12 cellular contexts compared by ENCODE assay signal in the genomic region with DNA sequence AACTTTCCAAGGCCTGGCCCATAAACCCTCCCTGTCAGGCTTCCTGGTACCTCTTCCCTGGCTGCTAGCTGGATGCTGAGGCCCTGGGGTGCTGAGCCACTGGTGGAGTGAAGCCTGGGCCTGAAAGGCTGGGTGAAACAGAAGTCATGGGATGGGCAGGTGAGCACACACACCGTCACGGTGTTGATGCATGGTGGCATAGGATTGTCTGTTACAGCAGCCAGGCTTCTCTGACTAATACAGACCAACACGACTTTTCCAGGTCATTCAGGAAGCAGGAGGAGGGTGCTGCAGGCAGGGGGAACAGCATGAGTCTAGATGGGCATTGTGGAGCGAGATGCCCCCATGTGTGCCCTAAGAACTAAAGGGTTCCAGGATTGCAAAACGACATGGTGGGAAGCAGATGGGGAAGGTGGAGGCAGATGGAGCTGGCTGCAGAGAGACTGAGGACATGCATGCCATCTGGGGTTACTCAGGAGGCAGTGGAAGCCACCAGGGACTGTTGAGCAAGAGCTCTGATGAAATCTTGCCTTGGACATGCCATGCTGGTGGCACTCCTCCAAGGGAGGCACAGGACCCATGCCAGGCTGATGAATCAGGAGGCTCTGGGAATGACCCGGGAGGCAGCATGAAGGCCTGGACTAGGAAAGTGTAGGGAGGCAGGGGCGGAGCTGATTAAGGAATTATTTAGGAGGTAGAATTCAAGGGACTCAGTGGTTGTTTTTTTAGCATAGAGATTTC.
DNase-seq lines count a peak whose midpoint lies in the region; ATAC-seq and TF ChIP-seq lines count a peak whose summit lies in the region.
"Had no signal": no experiment of that assay in that cellular context is flagged by ENCODE, and none has a peak within 500 bp of the region (broad histone marks: within the 10 kb centered on the region; RNA-seq: fewer than 3 reads in every experiment).

No MANE protein-coding gene starts in this region.

- H3K4me3 Mint-ChIP-seq in HFFc6, result no peak overlapping the region
- no peak overlapping the region for H3K4me3 Mint-ChIP-seq in naive thymus-derived CD8-positive, alpha-beta T cell
- H3K4me3 Mint-ChIP-seq: naive B cell had no signal

- no peak overlapping the region for H3K27ac Mint-ChIP-seq in HFFc6
- H3K27ac Mint-ChIP-seq in naive thymus-derived CD8-positive, alpha-beta T cell, result peak overlapping the region in 1 of 10 donors; percentile 85
- H3K27ac Mint-ChIP-seq: naive B cell had no signal

- H3K9me3 Mint-ChIP-seq in HFFc6, result peaks cover 4% of the 10 kb centered on the region; the same call in 1 of the 2 replicates
- H3K9me3 Mint-ChIP-seq in naive thymus-derived CD8-positive, alpha-beta T cell, result peaks cover 0 to 2% (median 0%) of the 10 kb centered on the region in 9 donors

- H3K9me3 ChIP-seq in upper lobe of right lung, result no peaks in the 10 kb centered on the region
- H3K9me3 ChIP-seq: heart right ventricle had no signal

- no peak overlapping the region for H3K27ac ChIP-seq in upper lobe of right lung
- H3K27ac ChIP-seq: cardiac muscle cell, heart right ventricle had no signal

- H3K4me3 ChIP-seq in fibroblast of the aortic adventitia (ENCODE audit: low read depth, low read length) (no peak overlapping the region), upper lobe of right lung (no peak overlapping the region)
- H3K4me3 ChIP-seq: cardiac muscle cell, heart right ventricle had no signal

- no peaks in the 10 kb centered on the region for H3K36me3 ChIP-seq in upper lobe of right lung
- H3K36me3 ChIP-seq: cardiac muscle cell, heart right ventricle had no signal

- H3K4me1 ChIP-seq in upper lobe of right lung, result no peaks in the 10 kb centered on the region
- H3K4me1 ChIP-seq: heart right ventricle had no signal

- peak; percentile 41 for ATAC-seq in upper lobe of right lung
- no peak for ATAC-seq in naive thymus-derived CD8-positive, alpha-beta T cell
- ATAC-seq in GM21576 (IDR thresholded peaks at IDR 0.05; ENCODE audit: unreplicated experiment), result no peak

- H3K4me1 Mint-ChIP-seq in HFFc6 (ENCODE audit: low read depth), result peaks cover 6% of the 10 kb centered on the region; the same call in 1 of the 2 replicates
- H3K4me1 Mint-ChIP-seq in naive thymus-derived CD8-positive, alpha-beta T cell, result no peaks in the 10 kb centered on the region
- H3K4me1 Mint-ChIP-seq: naive B cell had no signal

- POLR2A ChIA-PET in naive thymus-derived CD8-positive, alpha-beta T cell (lab: Charles Lee), result no interaction called here

- DNase-seq in HFFc6 (peak; percentile 33), RPMI7951 (ENCODE audit: low read depth) (peak; percentile 95), fibroblast of the aortic adventitia (ENCODE audit: low read depth) (peak; percentile 2), upper lobe of right lung (no peak)
- no peak for DNase-seq in NK-92 treated with Interleukin-12 subunit alpha and Interleukin-12 subunit beta, amount 100 ng/mL, for 24 hours (lab: John Stamatoyannopoulos, UW)
- DNase-seq in naive thymus-derived CD8-positive, alpha-beta T cell, result no peak
- DNase-seq: heart right ventricle; naive B cell; NCI-H187 treated with DMSO at 0.1 percent for 48 hours; stimulated activated CD4-positive, alpha-beta T cell treated with anti-CD3 and anti-CD28 coated beads, Interleukin-1b, Interleukin-23, amount 100 ng/mL, for 48 hours had no signal

- TF ChIP-seq CTCF in HFFc6 (IDR thresholded peaks at IDR 0.05), result no peak
- TF ChIP-seq CTCF in fibroblast of the aortic adventitia (IDR thresholded peaks at IDR 0.05; ENCODE audit: insufficient read depth, low read length), result no peak
- no peak for TF ChIP-seq CTCF in upper lobe of right lung (IDR thresholded peaks at IDR 0.05)

- intact Hi-C loops in upper lobe of right lung (cut with DNase I), result no loop called here

- no peaks in the 10 kb centered on the region for H3K27me3 ChIP-seq in upper lobe of right lung
- H3K27me3 ChIP-seq: cardiac muscle cell had no signal

- no peaks in the 10 kb centered on the region for H3K36me3 Mint-ChIP-seq in HFFc6 (ENCODE audit: low read depth)
- no peaks in the 10 kb centered on the region for H3K36me3 Mint-ChIP-seq in naive thymus-derived CD8-positive, alpha-beta T cell
- H3K36me3 Mint-ChIP-seq: naive B cell had no signal

- peaks cover 3% of the 10 kb centered on the region for H3K27me3 Mint-ChIP-seq in HFFc6 (ENCODE audit: insufficient read depth)
- peaks cover 0 to 8% (median 0%) of the 10 kb centered on the region in 5 donors for H3K27me3 Mint-ChIP-seq in naive thymus-derived CD8-positive, alpha-beta T cell
- H3K27me3 Mint-ChIP-seq: naive B cell had no signal

Comparison
In these comparisons a context has a peak if more than half of its experiments do, and no peak if none do; other contexts are left out.
1. DNase-seq: peak in HFFc6 (single experiment), RPMI7951 (single experiment) and fibroblast of the aortic adventitia (single experiment); none in upper lobe of right lung (single experiment), NK-92 treated with Interleukin-12 subunit alpha and Interleukin-12 subunit beta, amount 100 ng/mL, for 24 hours (single experiment) and naive thymus-derived CD8-positive, alpha-beta T cell (0 of 10).